9 cellular contexts compared by ENCODE assay signal in genomic region chr6:156791261-156791850, GRCh38. TPM values are rescaled to one million over a fixed set of nuclear protein-coding genes. Genes with fewer than 3 reads are reported as not detected.
A peak's percentile ranks its signal among the peaks of the same experiment; 100 is the strongest.
DNase-seq lines count a peak whose midpoint lies in the region; ATAC-seq and TF ChIP-seq lines count a peak whose summit lies in the region.
"Had no signal": no experiment of that assay in that cellular context is flagged by ENCODE, and none has a peak within 500 bp of the region (broad histone marks: within the 10 kb centered on the region; RNA-seq: fewer than 3 reads in every experiment).

No MANE protein-coding gene starts in this region.

- peaks cover 90% of the 10 kb centered on the region for H3K79me2 ChIP-seq in parathyroid adenoma

- H3K4me3 ChIP-seq in BLaER1 treated with 17β-estradiol and CSF1 and Interleukin-3, amounts not matched to agents 10 nM and 100 nM = 0 out of 20 replicates have a peak overlapping the region, but pooled peaks of 1 of the 10 experiments have one; percentile 4
- H3K4me3 ChIP-seq in parathyroid adenoma (ENCODE audit: low read depth, low read length) = peak overlapping the region; percentile 2

- peaks cover 88 to 100% (median 100%) of the 10 kb centered on the region in 11 experiments for H4K20me1 ChIP-seq in BLaER1 treated with 17β-estradiol and CSF1 and Interleukin-3, amounts not matched to agents 10 nM and 100 nM

- peak; percentile 100 for DNase-seq in NCI-H524 treated with DMSO at 0.1 percent for 48 hours (lab: John Stamatoyannopoulos, UW)
- no peak for DNase-seq in effector memory CD8-positive, alpha-beta T cell
- DNase-seq in germinal center (ENCODE audit: low spot score) = no peak
- no peak for DNase-seq in posterior vena cava (ENCODE audit: low spot score)

- H3K4me2 ChIP-seq in BLaER1 treated with 17β-estradiol and CSF1 and Interleukin-3, amounts not matched to agents 10 nM and 100 nM = peak overlapping the region; percentile 50 to 89 (median 65)
- peak overlapping the region; percentile 24 for H3K4me2 ChIP-seq in parathyroid adenoma (ENCODE audit: low read length)

- peaks cover 9% of the 10 kb centered on the region for H3K36me3 Mint-ChIP-seq in effector memory CD8-positive, alpha-beta T cell (ENCODE audit: insufficient read depth)

- H3K9me3 ChIP-seq in BLaER1 treated with 17β-estradiol and CSF1 and Interleukin-3, amounts not matched to agents 10 nM and 100 nM (replicated peaks in 1 of 11) = no peaks in the 10 kb centered on the region
- H3K9me3 ChIP-seq in parathyroid adenoma (ENCODE audit: control insufficient read depth, low read length) = no peaks in the 10 kb centered on the region

- peak overlapping the region in 1 of 2 donors; percentile 80 for H3K27ac Mint-ChIP-seq in effector memory CD8-positive, alpha-beta T cell

- H3K27me3 ChIP-seq in BLaER1 treated with 17β-estradiol and CSF1 and Interleukin-3, amounts not matched to agents 10 nM and 100 nM = no peaks in the 10 kb centered on the region
- H3K27me3 ChIP-seq in parathyroid adenoma (ENCODE audit: control insufficient read depth, insufficient read depth, low read length) = no peaks in the 10 kb centered on the region
- H3K27me3 ChIP-seq: dorsolateral prefrontal cortex had no signal

- peak overlapping the region in 5 of 11 experiments; percentile 2 to 26 (median 20); a peak in 3 of 22 replicates for H3K27ac ChIP-seq in BLaER1 treated with 17β-estradiol and CSF1 and Interleukin-3, amounts not matched to agents 10 nM and 100 nM
- H3K27ac ChIP-seq in parathyroid adenoma = peak overlapping the region; percentile 2

- H3K36me3 ChIP-seq in BLaER1 treated with 17β-estradiol and CSF1 and Interleukin-3, amounts not matched to agents 10 nM and 100 nM = peaks cover 0 to 28% (median 13%) of the 10 kb centered on the region in 11 experiments; a peak in 14 of 22 replicates
- H3K36me3 ChIP-seq in parathyroid adenoma (ENCODE audit: control insufficient read depth, insufficient read depth, low read length) = no peaks in the 10 kb centered on the region

- no peak overlapping the region for H2AFZ ChIP-seq in parathyroid adenoma

- TF ChIP-seq CTCF in parathyroid adenoma (IDR thresholded peaks at IDR 0.05) = no peak

- H3K9me3 Mint-ChIP-seq in effector memory CD8-positive, alpha-beta T cell = no peaks in the 10 kb centered on the region

- H3K4me1 ChIP-seq in BLaER1 treated with 17β-estradiol and CSF1 and Interleukin-3, amounts not matched to agents 10 nM and 100 nM = peaks cover 51 to 95% (median 82%) of the 10 kb centered on the region in 10 experiments
- H3K4me1 ChIP-seq in parathyroid adenoma = peaks cover 19% of the 10 kb centered on the region

- intact Hi-C loops in posterior vena cava (cut with DNase I) = loop anchor here in 1 of 2 donors (10.0 kb wide), 1 partner anchor 947 kb away; no protein-coding TSS in a partner anchor

- H3K27me3 Mint-ChIP-seq in effector memory CD8-positive, alpha-beta T cell = no peaks in the 10 kb centered on the region

- peaks cover 57 to 82% of the 10 kb centered on the region in 2 donors for H3K4me1 Mint-ChIP-seq in effector memory CD8-positive, alpha-beta T cell (ENCODE audit: low read depth in 2 of 2)

- peak overlapping the region in 6 of 11 experiments; percentile 6 to 57 (median 20); a peak in 4 of 22 replicates for H3K9ac ChIP-seq in BLaER1 treated with 17β-estradiol and CSF1 and Interleukin-3, amounts not matched to agents 10 nM and 100 nM
- no peak overlapping the region for H3K9ac ChIP-seq in parathyroid adenoma

- ATAC-seq in GM18907 (IDR thresholded peaks at IDR 0.05; ENCODE audit: unreplicated experiment) (peak; percentile 55), HG03159 (IDR thresholded peaks at IDR 0.05; ENCODE audit: unreplicated experiment) (peak; percentile 60)
- ATAC-seq in effector memory CD8-positive, alpha-beta T cell (replicated peaks) = peak; percentile 51

- peak overlapping the region; percentile 25 to 37 for H3K4me3 Mint-ChIP-seq in effector memory CD8-positive, alpha-beta T cell

RNA-seq across cellular contexts. Expression of gene ARID1B, which starts 14.2 kb away (rescaled TPM):
- total RNA-seq in posterior vena cava = 10 to 100 TPM; 79.3 to 84.6 TPM
